Comparison of ENCODE assay signal across 1 cellular context in genomic region chr6:110812719-110813118, GRCh38.
TF ChIP-seq lines count a peak whose summit lies in the region.

No MANE protein-coding gene starts in this region.

TF ChIP-seq in GM12878, 131 proteins besides CTCF, POLR2A, EP300 and RAD21 (continued from another document):
- TF ChIP-seq HSF1 (IDR thresholded peaks at IDR 0.05; ENCODE audit: low read depth, low read length): no peak
- TF ChIP-seq IKZF2 (IDR thresholded peaks at IDR 0.05): no peak
- TF ChIP-seq CHD1 (IDR thresholded peaks at IDR 0.05; ENCODE audit: low read depth, low read length): no peak
- TF ChIP-seq GATAD2B (conservative IDR thresholded peaks at IDR 0.05; ENCODE audit: low read depth): no peak
- TF ChIP-seq, protein P1, sequence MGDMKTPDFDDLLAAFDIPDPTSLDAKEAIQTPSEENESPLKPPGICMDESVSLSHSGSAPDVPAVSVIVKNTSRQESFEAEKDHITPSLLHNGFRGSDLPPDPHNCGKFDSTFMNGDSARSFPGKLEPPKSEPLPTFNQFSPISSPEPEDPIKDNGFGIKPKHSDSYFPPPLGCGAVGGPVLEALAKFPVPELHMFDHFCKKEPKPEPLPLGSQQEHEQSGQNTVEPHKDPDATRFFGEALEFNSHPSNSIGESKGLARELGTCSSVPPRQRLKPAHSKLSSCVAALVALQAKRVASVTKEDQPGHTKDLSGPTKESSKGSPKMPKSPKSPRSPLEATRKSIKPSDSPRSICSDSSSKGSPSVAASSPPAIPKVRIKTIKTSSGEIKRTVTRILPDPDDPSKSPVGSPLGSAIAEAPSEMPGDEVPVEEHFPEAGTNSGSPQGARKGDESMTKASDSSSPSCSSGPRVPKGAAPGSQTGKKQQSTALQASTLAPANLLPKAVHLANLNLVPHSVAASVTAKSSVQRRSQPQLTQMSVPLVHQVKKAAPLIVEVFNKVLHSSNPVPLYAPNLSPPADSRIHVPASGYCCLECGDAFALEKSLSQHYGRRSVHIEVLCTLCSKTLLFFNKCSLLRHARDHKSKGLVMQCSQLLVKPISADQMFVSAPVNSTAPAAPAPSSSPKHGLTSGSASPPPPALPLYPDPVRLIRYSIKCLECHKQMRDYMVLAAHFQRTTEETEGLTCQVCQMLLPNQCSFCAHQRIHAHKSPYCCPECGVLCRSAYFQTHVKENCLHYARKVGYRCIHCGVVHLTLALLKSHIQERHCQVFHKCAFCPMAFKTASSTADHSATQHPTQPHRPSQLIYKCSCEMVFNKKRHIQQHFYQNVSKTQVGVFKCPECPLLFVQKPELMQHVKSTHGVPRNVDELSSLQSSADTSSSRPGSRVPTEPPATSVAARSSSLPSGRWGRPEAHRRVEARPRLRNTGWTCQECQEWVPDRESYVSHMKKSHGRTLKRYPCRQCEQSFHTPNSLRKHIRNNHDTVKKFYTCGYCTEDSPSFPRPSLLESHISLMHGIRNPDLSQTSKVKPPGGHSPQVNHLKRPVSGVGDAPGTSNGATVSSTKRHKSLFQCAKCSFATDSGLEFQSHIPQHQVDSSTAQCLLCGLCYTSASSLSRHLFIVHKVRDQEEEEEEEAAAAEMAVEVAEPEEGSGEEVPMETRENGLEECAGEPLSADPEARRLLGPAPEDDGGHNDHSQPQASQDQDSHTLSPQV (IDR thresholded peaks at IDR 0.05): no peak
- TF ChIP-seq ZNF384 (IDR thresholded peaks at IDR 0.05; ENCODE audit: borderline replicate concordance, low read depth, low read length): no peak
- no peak for TF ChIP-seq ZZZ3 (IDR thresholded peaks at IDR 0.05; ENCODE audit: control insufficient read depth, insufficient read length, low read depth)
- TF ChIP-seq TCF3 (IDR thresholded peaks at IDR 0.05; ENCODE audit: borderline replicate concordance, insufficient read depth, low read depth, low read length): no peak
- no peak for TF ChIP-seq CUX1 (IDR thresholded peaks at IDR 0.05; ENCODE audit: insufficient replicate concordance, low read depth, low read length)
- no peak for TF ChIP-seq FOXK2 (IDR thresholded peaks at IDR 0.05)
- no peak for TF ChIP-seq TCF7 (IDR thresholded peaks at IDR 0.05; ENCODE audit: borderline replicate concordance)
- TF ChIP-seq NR2C2 (IDR thresholded peaks at IDR 0.05; ENCODE audit: borderline replicate concordance, control insufficient read depth, insufficient read length, low read depth): no peak
